23 cellular contexts compared by ENCODE assay signal in genomic region chr2:176483901-176484568, GRCh38.
DNase-seq lines count a peak whose midpoint lies in the region; FAIRE-seq and TF ChIP-seq lines count a peak whose summit lies in the region.
"Had no signal": no experiment of that assay in that cellular context is flagged by ENCODE, and none has a peak within 500 bp of the region (broad histone marks: within the 10 kb centered on the region; RNA-seq: fewer than 3 reads in every experiment).

No MANE protein-coding gene starts in this region.

- H3K4me3 ChIP-seq in Karpas-422 (ENCODE audit: low read length) (no peak overlapping the region), smooth muscle cell (no peak overlapping the region)
- H3K4me3 ChIP-seq: BLaER1 treated with 17β-estradiol and CSF1 and Interleukin-3, amounts not matched to agents 10 nM and 100 nM had no signal

- no peaks in the 10 kb centered on the region for H3K36me3 ChIP-seq in Karpas-422 (ENCODE audit: insufficient read depth, low read length)
- H3K36me3 ChIP-seq in smooth muscle cell (ENCODE audit: low read depth), result no peaks in the 10 kb centered on the region
- H3K36me3 ChIP-seq: BLaER1 treated with 17β-estradiol and CSF1 and Interleukin-3, amounts not matched to agents 10 nM and 100 nM had no signal

- DNase-seq in Karpas-422, result no peak
- peak; percentile 40 for DNase-seq in kidney tubule cell (ENCODE audit: low spot score)
- DNase-seq in urothelium cell line (ENCODE audit: low spot score), result peak; percentile 13
- no peak for DNase-seq in midbrain (lab: John Stamatoyannopoulos, UW)
- DNase-seq in NCI-H2081 (lab: John Stamatoyannopoulos, UW), result no peak
- DNase-seq in smooth muscle cell (lab: John Stamatoyannopoulos, UW; ENCODE audit: unreplicated experiment), result no peak
- DNase-seq: ACHN; Caco-2; CD4-positive, alpha-beta memory T cell; DMS 273 treated with DMSO at 0.1 percent for 48 hours; DND-41; NCI-H1092; NCI-H1436 treated with DMSO at 0.1 percent for 48 hours; NCI-H2029; NCI-H226; NCI-H510A treated with DMSO at 0.1 percent for 48 hours; NCI-H748 treated with DMSO at 0.1 percent for 48 hours; NK-92 treated with Interleukin-12 subunit alpha and Interleukin-12 subunit beta, amount 100 ng/mL, for 24 hours; SIG-M5 had no signal

- H3K27ac ChIP-seq in Karpas-422 (ENCODE audit: low read length) (no peak overlapping the region), VCaP (peak overlapping the region; percentile 51; the same call in 1 of the 2 replicates), smooth muscle cell (ENCODE audit: low read depth) (no peak overlapping the region)
- H3K27ac ChIP-seq: BLaER1 treated with 17β-estradiol and CSF1 and Interleukin-3, amounts not matched to agents 10 nM and 100 nM had no signal

- H3K9ac ChIP-seq in Karpas-422 (ENCODE audit: low read length) (no peak overlapping the region), smooth muscle cell (ENCODE audit: low read depth) (no peak overlapping the region)
- H3K9ac ChIP-seq: BLaER1 treated with 17β-estradiol and CSF1 and Interleukin-3, amounts not matched to agents 10 nM and 100 nM had no signal

- FAIRE-seq in urothelium cell line (lab: Jason Lieb, UNC), result no peak
- FAIRE-seq: GM18507, H1 had no signal

- H3F3A ChIP-seq in smooth muscle cell (ENCODE audit: low read depth), result no peaks in the 10 kb centered on the region

- no peaks in the 10 kb centered on the region for H3K9me3 ChIP-seq in Karpas-422 (ENCODE audit: low read length)
- H3K9me3 ChIP-seq in smooth muscle cell (replicated peaks; ENCODE audit: low read depth), result no peaks in the 10 kb centered on the region
- H3K9me3 ChIP-seq: Caco-2 had no signal

- H3K9me2 ChIP-seq in Karpas-422 (replicated peaks; ENCODE audit: insufficient read depth, low read length), result no peaks in the 10 kb centered on the region

- H3K27me3 ChIP-seq in Karpas-422 (ENCODE audit: low read length) (no peaks in the 10 kb centered on the region), smooth muscle cell (ENCODE audit: low read depth) (peaks cover 31% of the 10 kb centered on the region)

- H4K20me1 ChIP-seq in Karpas-422 (ENCODE audit: insufficient read depth, low read depth, low read length) (no peaks in the 10 kb centered on the region), smooth muscle cell (ENCODE audit: low read depth) (no peaks in the 10 kb centered on the region)
- H4K20me1 ChIP-seq: BLaER1 treated with 17β-estradiol and CSF1 and Interleukin-3, amounts not matched to agents 10 nM and 100 nM had no signal

- H2AFZ ChIP-seq in Karpas-422 (ENCODE audit: low read length) (peak overlapping the region; percentile 59; the same call in 1 of the 2 replicates), smooth muscle cell (ENCODE audit: low read depth) (no peak overlapping the region)

- H3K79me2 ChIP-seq in Karpas-422 (ENCODE audit: low read length) (no peaks in the 10 kb centered on the region), smooth muscle cell (ENCODE audit: low read depth) (no peaks in the 10 kb centered on the region)

- WGBS in smooth muscle cell (ENCODE audit: low lambda C conversion rate), result 85% methylated on average over 10 of the region's 10 CpGs

- TF ChIP-seq CTCF in VCaP (conservative IDR thresholded peaks at IDR 0.05), result no peak
- TF ChIP-seq CTCF in smooth muscle cell (IDR thresholded peaks at IDR 0.05; ENCODE audit: borderline replicate concordance, insufficient read depth, poor library complexity, severe bottlenecking), result no peak

- H3K4me2 ChIP-seq in Karpas-422 (ENCODE audit: low read depth, low read length, poor library complexity, severe bottlenecking), result no peak overlapping the region
- no peak overlapping the region for H3K4me2 ChIP-seq in smooth muscle cell
- H3K4me2 ChIP-seq: BLaER1 treated with 17β-estradiol and CSF1 and Interleukin-3, amounts not matched to agents 10 nM and 100 nM had no signal

- H3K4me1 ChIP-seq in Karpas-422 (ENCODE audit: low read length) (peaks cover 33% of the 10 kb centered on the region), smooth muscle cell (ENCODE audit: low read depth) (no peaks in the 10 kb centered on the region)
- H3K4me1 ChIP-seq: Caco-2 had no signal

Comparison
In these comparisons a context has a peak if more than half of its experiments do, and no peak if none do; other contexts are left out.
1. DNase-seq: peak in kidney tubule cell (single experiment) and urothelium cell line (single experiment); none in Karpas-422 (single experiment), midbrain (single experiment), NCI-H2081 (0 of 2) and smooth muscle cell (single experiment).